In genomic region chr14:90671835-90672234, GRCh38 we compare ENCODE assay signal across 19 cellular contexts.
DNase-seq lines count a peak whose midpoint lies in the region; ATAC-seq and TF ChIP-seq lines count a peak whose summit lies in the region.
"Had no signal": no experiment of that assay in that cellular context is flagged by ENCODE, and none has a peak within 500 bp of the region (broad histone marks: within the 10 kb centered on the region; RNA-seq: fewer than 3 reads in every experiment).

No MANE protein-coding gene starts in this region.

- peaks cover 2 to 31% (median 26%) of the 10 kb centered on the region in 4 donors for H3K4me1 Mint-ChIP-seq in naive thymus-derived CD8-positive, alpha-beta T cell

- TF ChIP-seq CTCF in OCI-LY1 (IDR thresholded peaks at IDR 0.05; ENCODE audit: low read length) (no peak), esophagus muscularis mucosa (IDR thresholded peaks at IDR 0.05) (no peak)

- H3K36me3 Mint-ChIP-seq in naive thymus-derived CD8-positive, alpha-beta T cell: peaks cover 0 to 3% (median 0%) of the 10 kb centered on the region in 3 donors

- H3K36me3 ChIP-seq in OCI-LY1 (ENCODE audit: insufficient read depth, low read length) (no peaks in the 10 kb centered on the region), esophagus muscularis mucosa (peaks cover 0 to 24% (median 0%) of the 10 kb centered on the region in 4 donors)

- peak overlapping the region in 6 of 10 donors; percentile 25 to 87 (median 44) for H3K27ac Mint-ChIP-seq in naive thymus-derived CD8-positive, alpha-beta T cell
- H3K27ac Mint-ChIP-seq: activated CD4-positive, alpha-beta T cell treated with anti-CD3 and anti-CD28 coated beads for 36 hours; activated T-cell treated with anti-CD3 and anti-CD28 coated beads, Interleukin-2, amount 50 U/mL, for 24 hours had no signal

- H4K20me1 ChIP-seq in OCI-LY1 (ENCODE audit: insufficient read depth, low read length): no peaks in the 10 kb centered on the region

- H3K4me3 Mint-ChIP-seq in naive thymus-derived CD8-positive, alpha-beta T cell: peak overlapping the region in 1 of 10 donors; percentile 36
- H3K4me3 Mint-ChIP-seq: activated CD4-positive, alpha-beta T cell treated with anti-CD3 and anti-CD28 coated beads for 36 hours; activated T-cell treated with anti-CD3 and anti-CD28 coated beads, Interleukin-2, amount 50 U/mL, for 24 hours had no signal

- intact Hi-C loops in esophagus muscularis mucosa (cut with DNase I): no loop called here

- TF ChIP-seq EP300 in esophagus muscularis mucosa (IDR thresholded peaks at IDR 0.05): no peak

- peaks cover 0 to 20% (median 8%) of the 10 kb centered on the region in 9 donors for H3K9me3 Mint-ChIP-seq in naive thymus-derived CD8-positive, alpha-beta T cell

- H3K27me3 Mint-ChIP-seq in naive thymus-derived CD8-positive, alpha-beta T cell: no peaks in the 10 kb centered on the region
- H3K27me3 Mint-ChIP-seq: activated CD4-positive, alpha-beta T cell treated with anti-CD3 and anti-CD28 coated beads for 36 hours; activated T-cell treated with anti-CD3 and anti-CD28 coated beads, Interleukin-2, amount 50 U/mL, for 24 hours had no signal

- no peak overlapping the region for H2AFZ ChIP-seq in OCI-LY1 (ENCODE audit: low read length)

- H3K4me3 ChIP-seq in OCI-LY1 (ENCODE audit: low read depth, low read length, poor library complexity, severe bottlenecking) (no peak overlapping the region), esophagus muscularis mucosa (no peak overlapping the region)
- H3K4me3 ChIP-seq: lung, SJCRH30 had no signal

- H3K4me1 ChIP-seq in OCI-LY1 (ENCODE audit: insufficient read depth, low read length, severe bottlenecking) (peaks cover 19% of the 10 kb centered on the region), esophagus muscularis mucosa (peaks cover 27 to 47% (median 40%) of the 10 kb centered on the region in 4 donors)

- ATAC-seq in naive thymus-derived CD8-positive, alpha-beta T cell: no peak
- no peak for ATAC-seq in GM21515 (IDR thresholded peaks at IDR 0.05; ENCODE audit: unreplicated experiment)
- ATAC-seq: activated CD4-positive, alpha-beta T cell treated with anti-CD3 and anti-CD28 coated beads for 36 hours; Panc1 had no signal

- no peak for TF ChIP-seq POLR2A in esophagus muscularis mucosa (IDR thresholded peaks at IDR 0.05; ENCODE audit: low read depth)

- no peaks in the 10 kb centered on the region for H3F3A ChIP-seq in OCI-LY1 (ENCODE audit: insufficient read depth, low read length)

- POLR2A ChIA-PET in naive thymus-derived CD8-positive, alpha-beta T cell (lab: Charles Lee): interaction anchor here (1.6 kb wide), 1 partner anchor 275 kb away, joined by 4 read pairs; the partner anchor contains the start of gene CALM1

- 49% methylated on average over 6 of the region's 6 CpGs for WGBS in esophagus muscularis mucosa

- peak overlapping the region; percentile 41 for H3K4me2 ChIP-seq in OCI-LY1 (ENCODE audit: low read length)

- H3K9me2 ChIP-seq in OCI-LY1 (ENCODE audit: low read depth, low read length): no peaks in the 10 kb centered on the region

- H3K27me3 ChIP-seq in OCI-LY1 (ENCODE audit: insufficient read depth, low read length): no peaks in the 10 kb centered on the region
- no peaks in the 10 kb centered on the region for H3K27me3 ChIP-seq in esophagus muscularis mucosa
- H3K27me3 ChIP-seq: SJCRH30 had no signal

- DNase-seq in esophagus muscularis mucosa (ENCODE audit: extremely low spot score) (no peak), NCI-H1417 (lab: John Stamatoyannopoulos, UW) (no peak), NCI-H2081 (lab: John Stamatoyannopoulos, UW) (no peak)
- no peak for DNase-seq in naive thymus-derived CD8-positive, alpha-beta T cell
- DNase-seq: activated CD4-positive, alpha-beta T cell treated with anti-CD3 and anti-CD28 coated beads for 36 hours; activated CD8-positive, alpha-beta memory T cell treated with anti-CD3 and anti-CD28 coated beads for 24 hours; activated naive CD4-positive, alpha-beta T cell treated with Interleukin-2 at 50 U/mL for 16 hours; activated T-cell treated with anti-CD3 and anti-CD28 coated beads, Interleukin-2, amount 50 U/mL, for 24 hours; central memory CD4-positive, alpha-beta T cell; EL; NCI-H1048; NCI-H2081 treated with DMSO at 0.1 percent for 48 hours; SJCRH30; T-helper 1 cell had no signal

- no peaks in the 10 kb centered on the region for H3K79me2 ChIP-seq in OCI-LY1 (ENCODE audit: insufficient read depth, low read length)

- H3K9ac ChIP-seq in OCI-LY1 (ENCODE audit: low read length): no peak overlapping the region

- H3K9me3 ChIP-seq in OCI-LY1 (ENCODE audit: low read length): 0 out of 2 replicates have a peak, but pooled peaks cover 3% of the 10 kb centered on the region
- H3K9me3 ChIP-seq in esophagus muscularis mucosa: no peaks in the 10 kb centered on the region

- H3K27ac ChIP-seq in OCI-LY1 (ENCODE audit: low read depth, low read length, poor library complexity, severe bottlenecking): peak overlapping the region; percentile 33
- H3K27ac ChIP-seq in esophagus muscularis mucosa (replicated peaks in 1 of 4): peak overlapping the region; percentile 5 to 55 (median 34)
- peak overlapping the region; percentile 75 for H3K27ac ChIP-seq in temporal lobe (ENCODE audit: low read depth, low read length)
- H3K27ac ChIP-seq: SJCRH30 had no signal
